8 cellular contexts compared by ENCODE assay signal in the genomic region with DNA sequence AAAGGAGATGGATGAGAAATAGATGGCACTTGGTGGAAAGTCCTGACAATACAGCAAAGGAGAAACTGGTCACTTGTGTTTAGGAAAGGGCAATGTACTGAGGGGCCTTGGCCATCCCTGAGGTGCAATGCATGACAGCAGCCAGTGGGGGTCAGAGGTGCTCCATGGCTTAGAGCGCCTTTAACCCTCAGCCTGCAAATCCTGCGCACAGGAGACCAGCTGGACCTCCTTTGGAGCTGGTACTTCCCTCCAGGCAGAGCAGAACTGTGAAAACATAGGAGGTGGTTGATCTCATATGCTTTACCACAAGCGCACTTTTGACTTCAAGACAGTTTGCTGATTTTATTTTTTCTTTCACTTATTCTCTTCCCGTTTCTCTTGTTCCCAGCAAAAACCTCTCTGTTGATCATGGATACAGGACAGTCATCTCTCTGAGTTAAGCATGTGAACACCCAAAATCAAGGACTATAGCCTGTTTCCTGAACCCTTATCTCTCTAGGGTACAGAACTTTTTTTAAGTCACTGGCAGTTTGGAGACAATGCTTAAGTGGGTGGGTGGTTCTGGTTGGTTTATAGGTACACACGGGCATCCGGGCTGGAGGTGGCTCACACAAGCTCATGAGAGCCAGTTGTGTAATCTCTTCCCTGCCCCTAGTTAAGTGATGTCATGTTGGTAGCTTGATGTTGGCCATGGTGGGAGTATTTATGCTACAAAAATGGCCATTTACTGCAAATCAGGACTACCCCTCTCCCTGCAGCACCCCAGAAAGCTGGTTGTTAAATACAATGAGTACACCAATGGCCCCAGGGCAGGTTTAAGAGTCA. TPM values are rescaled to one million over a fixed set of nuclear protein-coding genes. Genes with fewer than 3 reads are reported as not detected.
DNase-seq lines count a peak whose midpoint lies in the region; TF ChIP-seq lines count a peak whose summit lies in the region.

No MANE protein-coding gene starts in this region.

- no peaks in the 10 kb centered on the region for H3K27me3 ChIP-seq in OCI-LY1 (ENCODE audit: insufficient read depth, low read length)

- DNase-seq in COR-L47 (lab: John Stamatoyannopoulos, UW) (peak; percentile 72), GM20000 (ENCODE audit: low spot score) (peak; percentile 77), HK-2 (ENCODE audit: unreplicated experiment) (peak; percentile 78), epidermal melanocyte (ENCODE audit: insufficient read length, low spot score) (peak; percentile 75), myocyte (ENCODE audit: low read depth) (peak; percentile 81)
- peak; percentile 43 for DNase-seq in activated CD8-positive, alpha-beta memory T cell treated with anti-CD3 and anti-CD28 coated beads, Interleukin-2, amount 50 U/mL, for 24 hours (ENCODE audit: extremely low read depth)
- DNase-seq in stimulated activated CD8-positive, alpha-beta memory T cell treated with anti-CD3 and anti-CD28 coated beads, Interleukin-7, amount 100 ng/mL, for 4 hours (ENCODE audit: low read depth in 2 of 2), result peak; percentile 41 to 58

- no peaks in the 10 kb centered on the region for H3K9me3 ChIP-seq in OCI-LY1 (ENCODE audit: low read length)

- no peak overlapping the region for H3K9ac ChIP-seq in OCI-LY1 (ENCODE audit: low read length)

- no peak overlapping the region for H3K27ac ChIP-seq in OCI-LY1 (ENCODE audit: low read depth, low read length, poor library complexity, severe bottlenecking)

- H3K4me2 ChIP-seq in OCI-LY1 (ENCODE audit: low read length), result peak overlapping the region; percentile 10; the same call in 1 of the 2 replicates

- peaks cover 10% of the 10 kb centered on the region for H3K4me1 ChIP-seq in OCI-LY1 (ENCODE audit: insufficient read depth, low read length, severe bottlenecking)

- H2AFZ ChIP-seq in OCI-LY1 (ENCODE audit: low read length), result no peak overlapping the region

- no peaks in the 10 kb centered on the region for H3K9me2 ChIP-seq in OCI-LY1 (ENCODE audit: low read depth, low read length)

- H3K36me3 ChIP-seq in OCI-LY1 (ENCODE audit: insufficient read depth, low read length), result no peaks in the 10 kb centered on the region

- H3K4me3 ChIP-seq in OCI-LY1 (ENCODE audit: low read depth, low read length, poor library complexity, severe bottlenecking), result no peak overlapping the region

- H3K79me2 ChIP-seq in OCI-LY1 (ENCODE audit: insufficient read depth, low read length), result no peaks in the 10 kb centered on the region

- TF ChIP-seq CTCF in GM20000 (IDR thresholded peaks at IDR 0.05; ENCODE audit: extremely low read depth, missing control alignments) (peak; percentile 98), OCI-LY1 (IDR thresholded peaks at IDR 0.05; ENCODE audit: low read length) (peak; percentile 83)

- H3F3A ChIP-seq in OCI-LY1 (ENCODE audit: insufficient read depth, low read length), result no peaks in the 10 kb centered on the region

- H4K20me1 ChIP-seq in OCI-LY1 (ENCODE audit: insufficient read depth, low read length), result no peaks in the 10 kb centered on the region

RNA-seq across cellular contexts. Expression of a gene that starts 37.6 kb away (rescaled TPM):
- not detected in 2 replicates for total RNA-seq in myocyte
- not detected for polyA plus RNA-seq in myocyte (2012)
